Comparison of ENCODE assay signal across 18 cellular contexts in genomic region chr14:72631401-72631800, GRCh38.
DNase-seq lines count a peak whose midpoint lies in the region; ATAC-seq, FAIRE-seq and TF ChIP-seq lines count a peak whose summit lies in the region.
"Had no signal": no experiment of that assay in that cellular context is flagged by ENCODE, and none has a peak within 500 bp of the region (broad histone marks: within the 10 kb centered on the region; RNA-seq: fewer than 3 reads in every experiment).

No MANE protein-coding gene starts in this region.

- POLR2A ChIA-PET in PC-3 (lab: Charles Lee; ENCODE audit: unreplicated experiment): no interaction called here

- no peaks in the 10 kb centered on the region for H4K20me1 ChIP-seq in PC-3 (ENCODE audit: low read length)
- H4K20me1 ChIP-seq: BLaER1 had no signal

- ATAC-seq in PC-3: peak; percentile 1; the same call in 1 of the 2 replicates
- peak; percentile 45 for ATAC-seq in mucosa of descending colon
- ATAC-seq in HG03469 (IDR thresholded peaks at IDR 0.05; ENCODE audit: unreplicated experiment): no peak

- peak; percentile 81 for FAIRE-seq in urothelium cell line (lab: Jason Lieb, UNC)
- FAIRE-seq: GM19239 had no signal

- no peaks in the 10 kb centered on the region for H3K36me3 ChIP-seq in PC-3 (ENCODE audit: low read depth, low read length)
- no peaks in the 10 kb centered on the region for H3K36me3 ChIP-seq in mucosa of descending colon (ENCODE audit: low read depth)
- no peaks in the 10 kb centered on the region for H3K36me3 ChIP-seq in WERI-Rb-1
- H3K36me3 ChIP-seq: BLaER1, HAP-1 had no signal

- CTCF ChIA-PET in PC-3 (lab: Charles Lee): no interaction called here

- TF ChIP-seq CTCF in PC-3 (conservative IDR thresholded peaks at IDR 0.05; ENCODE audit: low read depth, low read length): no peak
- TF ChIP-seq CTCF in mucosa of descending colon (IDR thresholded peaks at IDR 0.05): no peak
- no peak for TF ChIP-seq CTCF in WERI-Rb-1 (IDR thresholded peaks at IDR 0.05; ENCODE audit: low read depth, low read length)

- H3K9ac ChIP-seq in PC-3 (ENCODE audit: low read length): no peak overlapping the region
- H3K9ac ChIP-seq: BLaER1 had no signal

- H3K27me3 ChIP-seq in PC-3 (ENCODE audit: low read length) (no peaks in the 10 kb centered on the region), WERI-Rb-1 (ENCODE audit: insufficient read depth, low read depth, severe bottlenecking) (no peaks in the 10 kb centered on the region)
- H3K27me3 ChIP-seq: BLaER1 had no signal

- H3K4me2 ChIP-seq in PC-3 (ENCODE audit: low read length): no peak overlapping the region
- H3K4me2 ChIP-seq: BLaER1 had no signal

- peak; percentile 13 for DNase-seq in activated CD8-positive, alpha-beta memory T cell treated with anti-CD3 and anti-CD28 coated beads for 24 hours
- no peak for DNase-seq in activated CD8-positive, alpha-beta memory T cell treated with anti-CD3 and anti-CD28 coated beads, Interleukin-2, amount 50 U/mL, for 4 hours
- no peak for DNase-seq in PC-3
- DNase-seq in mucosa of descending colon: peak in 1 of 3 donors; percentile 8
- no peak for DNase-seq in urothelium cell line (ENCODE audit: low spot score)
- no peak for DNase-seq in WERI-Rb-1
- no peak for DNase-seq in T-helper 9 cell
- DNase-seq: 8988T; AML-193; Caco-2; CD8-positive, alpha-beta memory T cell; DMS53; GF-D8; GOT3 had no signal

- H3K9me3 ChIP-seq in PC-3 (ENCODE audit: low read length) (no peaks in the 10 kb centered on the region), mucosa of descending colon (no peaks in the 10 kb centered on the region), WERI-Rb-1 (ENCODE audit: severe bottlenecking) (peaks cover 2% of the 10 kb centered on the region)
- H3K9me3 ChIP-seq: HAP-1 had no signal

- H3K79me2 ChIP-seq in PC-3 (ENCODE audit: low read length): no peaks in the 10 kb centered on the region

- H3K4me1 ChIP-seq in PC-3 (ENCODE audit: insufficient read depth, low read length): peaks cover 27% of the 10 kb centered on the region
- no peaks in the 10 kb centered on the region for H3K4me1 ChIP-seq in mucosa of descending colon (ENCODE audit: low read depth)
- H3K4me1 ChIP-seq: BLaER1, Caco-2, HAP-1 had no signal

- H3K9me2 ChIP-seq in PC-3 (replicated peaks; ENCODE audit: low read length): no peaks in the 10 kb centered on the region

- BruUV-seq in PC-3 (replicated peaks; lab: Mats Ljungman, UMichigan): no TSS peak

- peaks cover 2% of the 10 kb centered on the region for H3F3A ChIP-seq in PC-3 (ENCODE audit: low read length, unreplicated experiment)

- intact Hi-C loops in PC-3 (cut with micrococcal nuclease) (no loop called here), mucosa of descending colon (cut with DNase I, micrococcal nuclease) (no loop called here)

- no peak overlapping the region for H3K4me3 ChIP-seq in PC-3 (ENCODE audit: low read length)
- no peak overlapping the region for H3K4me3 ChIP-seq in mucosa of descending colon
- no peak overlapping the region for H3K4me3 ChIP-seq in WERI-Rb-1 (ENCODE audit: low read depth, low read length)
- H3K4me3 ChIP-seq: BLaER1, HAP-1 had no signal

- no peak overlapping the region for H2AFZ ChIP-seq in PC-3 (ENCODE audit: low read length)

- no peak overlapping the region for H3K27ac ChIP-seq in PC-3 (ENCODE audit: low read length)
- H3K27ac ChIP-seq in WERI-Rb-1: no peak overlapping the region
- H3K27ac ChIP-seq: BLaER1 had no signal
